19 cellular contexts compared by ENCODE assay signal in genomic region chr6:107571354-107571753, GRCh38.
"Had no signal": no experiment of that assay in that cellular context is flagged by ENCODE, and none has a peak within 500 bp of the region (broad histone marks: within the 10 kb centered on the region; RNA-seq: fewer than 3 reads in every experiment).

No MANE protein-coding gene starts in this region.

- H3K4me3 Mint-ChIP-seq: activated CD4-positive, alpha-beta memory T cell treated with anti-CD3 and anti-CD28 coated beads for 36 hours; activated CD4-positive, alpha-beta T cell treated with anti-CD3 and anti-CD28 coated beads, Interleukin-2, amount 10 ng/mL, durations not matched to agents 24 days and 14 days; activated naive CD4-positive, alpha-beta T cell treated with anti-CD3 and anti-CD28 coated beads, Interleukin-2, amount 10 ng/mL, durations not matched to agents 7 days and 5 days; activated naive CD8-positive, alpha-beta T cell treated with anti-CD3 and anti-CD28 coated beads, Interleukin-2, amount 10 ng/mL, durations not matched to agents 7 days and 5 days; natural killer cell had no signal

- H3K4me3 ChIP-seq: ascending aorta, heart right ventricle, spleen, transverse colon had no signal

- H3K36me3 Mint-ChIP-seq: activated CD4-positive, alpha-beta memory T cell treated with anti-CD3 and anti-CD28 coated beads for 36 hours; activated naive CD4-positive, alpha-beta T cell treated with anti-CD3 and anti-CD28 coated beads, Interleukin-2, amount 10 ng/mL, durations not matched to agents 7 days and 5 days; activated naive CD8-positive, alpha-beta T cell treated with anti-CD3 and anti-CD28 coated beads, Interleukin-2, amount 10 ng/mL, durations not matched to agents 7 days and 5 days; natural killer cell had no signal

- H3K27me3 ChIP-seq: ascending aorta, brain microvascular endothelial cell, heart right ventricle, spleen, transverse colon had no signal

- ATAC-seq: esophagus mucosa, heart right ventricle, natural killer cell, right cardiac atrium had no signal

- H3K4me1 Mint-ChIP-seq: activated CD4-positive, alpha-beta T cell treated with anti-CD3 and anti-CD28 coated beads, Interleukin-2, amount 10 ng/mL, durations not matched to agents 24 days and 14 days; activated naive CD4-positive, alpha-beta T cell treated with anti-CD3 and anti-CD28 coated beads, Interleukin-2, amount 10 ng/mL, durations not matched to agents 7 days and 5 days had no signal

- H3K9me3 Mint-ChIP-seq: activated CD4-positive, alpha-beta memory T cell treated with anti-CD3 and anti-CD28 coated beads for 36 hours; activated CD4-positive, alpha-beta T cell treated with anti-CD3 and anti-CD28 coated beads, Interleukin-2, amount 10 ng/mL, durations not matched to agents 24 days and 14 days; activated naive CD4-positive, alpha-beta T cell treated with anti-CD3 and anti-CD28 coated beads, Interleukin-2, amount 10 ng/mL, durations not matched to agents 7 days and 5 days; activated naive CD8-positive, alpha-beta T cell treated with anti-CD3 and anti-CD28 coated beads, Interleukin-2, amount 10 ng/mL, durations not matched to agents 7 days and 5 days; natural killer cell had no signal

- H3K4me1 ChIP-seq: ascending aorta, heart right ventricle, spleen, transverse colon had no signal

- H3K36me3 ChIP-seq: ascending aorta, brain microvascular endothelial cell, spleen, transverse colon had no signal

- H3K27ac ChIP-seq: ascending aorta, brain microvascular endothelial cell, heart right ventricle, spleen, transverse colon had no signal

- H3K9me3 ChIP-seq: ascending aorta, heart right ventricle, spleen, transverse colon had no signal

- H3K27ac Mint-ChIP-seq: activated CD4-positive, alpha-beta memory T cell treated with anti-CD3 and anti-CD28 coated beads for 36 hours; activated CD4-positive, alpha-beta T cell treated with anti-CD3 and anti-CD28 coated beads, Interleukin-2, amount 10 ng/mL, durations not matched to agents 24 days and 14 days; activated naive CD4-positive, alpha-beta T cell treated with anti-CD3 and anti-CD28 coated beads, Interleukin-2, amount 10 ng/mL, durations not matched to agents 7 days and 5 days; activated naive CD8-positive, alpha-beta T cell treated with anti-CD3 and anti-CD28 coated beads, Interleukin-2, amount 10 ng/mL, durations not matched to agents 7 days and 5 days; natural killer cell had no signal

- DNase-seq: activated CD4-positive, alpha-beta memory T cell treated with anti-CD3 and anti-CD28 coated beads for 36 hours; activated CD4-positive, alpha-beta T cell treated with anti-CD3 and anti-CD28 coated beads, Interleukin-2, amount 10 ng/mL, durations not matched to agents 24 days and 14 days; activated CD8-positive, alpha-beta memory T cell treated with anti-CD3 and anti-CD28 coated beads, Interleukin-2, amount 50 U/mL, for 4 hours; activated gamma-delta T cell; activated naive CD4-positive, alpha-beta T cell treated with anti-CD3 and anti-CD28 coated beads, Interleukin-2, amount 10 ng/mL, durations not matched to agents 7 days and 5 days; activated naive CD8-positive, alpha-beta T cell treated with anti-CD3 and anti-CD28 coated beads, Interleukin-2, amount 10 ng/mL, durations not matched to agents 7 days and 5 days; activated T-cell treated with anti-CD3 and anti-CD28 coated beads, Interleukin-2, amount 50 U/mL, for 1 hour; brain microvascular endothelial cell; caudate nucleus; foreskin melanocyte; heart right ventricle; mesenchymal stem cell; natural killer cell; right cardiac atrium; spleen; stimulated activated naive CD4-positive, alpha-beta T cell treated with Interleukin-2 at 50 U/mL for 16 hours; transverse colon had no signal
